8 cellular contexts compared by ENCODE assay signal in genomic region chr1:154936416-154937050, GRCh38. TPM values are rescaled to one million over a fixed set of nuclear protein-coding genes. Genes with fewer than 3 reads are reported as not detected.
DNase-seq lines count a peak whose midpoint lies in the region; ATAC-seq and TF ChIP-seq lines count a peak whose summit lies in the region.

TSS of gene PMVK (minus strand) at chr1:154936719. CDS start at chr1:154936685, 34 bp downstream.

- TF ChIP-seq CTCF in OCI-LY3 (IDR thresholded peaks at IDR 0.05; ENCODE audit: low read depth, low read length), result peak; percentile 59
- TF ChIP-seq CTCF in epithelial cell of esophagus (IDR thresholded peaks at IDR 0.05; ENCODE audit: insufficient read depth, low read depth, low read length, missing control alignments), result peak; percentile 36
- TF ChIP-seq CTCF in mucosa of descending colon (IDR thresholded peaks at IDR 0.05), result no peak

- H3K4me3 ChIP-seq in OCI-LY3 (ENCODE audit: low read length), result peak within 1 kb of the TSS; percentile 78
- H3K4me3 ChIP-seq in epithelial cell of esophagus (ENCODE audit: low read length), result peak within 1 kb of the TSS; percentile 67
- peak within 1 kb of the TSS; percentile 38 for H3K4me3 ChIP-seq in mucosa of descending colon

- ATAC-seq in GM21515 (IDR thresholded peaks at IDR 0.05; ENCODE audit: unreplicated experiment) (peak; percentile 73), mucosa of descending colon (peak; percentile 88)

- H3K27ac ChIP-seq in OCI-LY3 (ENCODE audit: low read length), result peak within 1 kb of the TSS; percentile 81

- peak within 1 kb of the TSS; percentile 84 for H3K9ac ChIP-seq in OCI-LY3 (ENCODE audit: low read length)

- H4K20me1 ChIP-seq in OCI-LY3 (ENCODE audit: insufficient read depth, low read length), result no peaks in the 10 kb centered on the region

- peak; percentile 97 for DNase-seq in DMS 273 (lab: John Stamatoyannopoulos, UW; ENCODE audit: unreplicated experiment)
- peak; percentile 94 for DNase-seq in HuH-7.5 (ENCODE audit: low spot score)
- DNase-seq in activated T-cell treated with anti-CD3 and anti-CD28 coated beads for 24 hours (ENCODE audit: low read depth), result peak; percentile 91
- peak; percentile 98 for DNase-seq in epithelial cell of esophagus (ENCODE audit: low read depth)
- DNase-seq in mucosa of descending colon, result peak; percentile 96 to 98 (median 97)
- peak; percentile 92 for DNase-seq in stimulated activated CD8-positive, alpha-beta memory T cell treated with anti-CD3 and anti-CD28 coated beads, Interleukin-4, amount 100 ng/mL, for 24 hours (ENCODE audit: low read depth)

- H3K4me1 ChIP-seq in OCI-LY3 (ENCODE audit: low read length) (peaks cover 31% of the 10 kb centered on the region), mucosa of descending colon (ENCODE audit: low read depth) (peaks cover 11% of the 10 kb centered on the region)

- H3K36me3 ChIP-seq in OCI-LY3 (replicated peaks; ENCODE audit: low read depth, low read length), result peaks cover 3% of the 10 kb centered on the region
- H3K36me3 ChIP-seq in mucosa of descending colon (ENCODE audit: low read depth), result no peaks in the 10 kb centered on the region

- no peaks in the 10 kb centered on the region for H3K27me3 ChIP-seq in OCI-LY3 (ENCODE audit: low read depth, low read length)

- peak within 1 kb of the TSS; percentile 84 for H3K4me2 ChIP-seq in OCI-LY3 (ENCODE audit: low read length)

- peak within 1 kb of the TSS; percentile 83 for H2AFZ ChIP-seq in OCI-LY3 (ENCODE audit: low read depth, low read length)

- no peaks in the 10 kb centered on the region for H3K9me3 ChIP-seq in OCI-LY3 (ENCODE audit: insufficient read depth, low read length)
- no peaks in the 10 kb centered on the region for H3K9me3 ChIP-seq in mucosa of descending colon

- H3K79me2 ChIP-seq in OCI-LY3 (ENCODE audit: low read length), result peaks cover 14% of the 10 kb centered on the region

- intact Hi-C loops in mucosa of descending colon (cut with DNase I, micrococcal nuclease), result no loop called here

RNA-seq across cellular contexts. Expression of gene PMVK, which starts in this region (rescaled TPM):
- 10 to 100 TPM; 28.4 to 37.6 (median 35.8) TPM for total RNA-seq in mucosa of descending colon

Comparison
In these comparisons a context has a peak if more than half of its experiments do, and no peak if none do; other contexts are left out.
1. Peak in every context shown above with its lines: DNase-seq, ATAC-seq, H3K4me3 ChIP-seq and H3K27ac ChIP-seq.